In the genomic region with DNA sequence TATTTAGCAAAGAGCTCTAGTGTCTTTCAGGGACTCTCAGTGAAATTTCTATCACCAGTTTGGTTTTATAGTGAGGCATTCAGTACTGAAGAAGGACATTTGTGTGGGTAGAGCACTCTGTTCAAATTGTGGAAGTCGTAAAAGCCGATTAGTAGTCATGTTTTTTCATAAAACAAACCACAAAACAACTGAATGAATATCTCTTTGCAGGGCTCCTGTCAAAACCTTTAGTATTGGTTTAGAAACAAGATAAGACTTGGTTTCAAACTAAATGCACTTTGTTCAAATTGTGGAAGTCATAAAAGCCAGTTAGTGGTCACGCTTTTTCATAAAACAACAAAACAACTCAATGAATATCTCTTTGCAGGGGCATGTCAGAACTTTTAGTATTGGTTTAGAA, we compare ENCODE assay signal across 1 cellular context.
TF ChIP-seq lines count a peak whose summit lies in the region.

No MANE protein-coding gene starts in this region.

TF ChIP-seq in HEK293, 187 proteins besides CTCF, POLR2A, EP300 and RAD21 (continued from another document):
- TF ChIP-seq PRDM1 (tag by site-specific recombination; IDR thresholded peaks at IDR 0.05) (no peak), ZNF785 (tag by site-specific recombination; IDR thresholded peaks at IDR 0.05) (no peak)
